Comparison of ENCODE assay signal across 27 cellular contexts in genomic region chr5:53403758-53404157, GRCh38.
DNase-seq lines count a peak whose midpoint lies in the region; ATAC-seq and TF ChIP-seq lines count a peak whose summit lies in the region.
"Had no signal": no experiment of that assay in that cellular context is flagged by ENCODE, and none has a peak within 500 bp of the region (broad histone marks: within the 10 kb centered on the region; RNA-seq: fewer than 3 reads in every experiment).

No MANE protein-coding gene starts in this region.

- peak overlapping the region; percentile 78 for H3K27ac Mint-ChIP-seq in HFFc6
- H3K27ac Mint-ChIP-seq: activated naive CD4-positive, alpha-beta T cell treated with anti-CD3 and anti-CD28 coated beads, Interleukin-2, amount 10 ng/mL, durations not matched to agents 7 days and 5 days; activated T-helper 17 cell treated with anti-CD3 and anti-CD28 coated beads, Interleukin-2, amount 50 U/mL, for 72 hours; GM23338; naive B cell had no signal

- H3K27me3 ChIP-seq in vagina = no peaks in the 10 kb centered on the region
- no peaks in the 10 kb centered on the region for H3K27me3 ChIP-seq in right lobe of liver
- H3K27me3 ChIP-seq: breast epithelium, foreskin keratinocyte, heart left ventricle, sigmoid colon had no signal

- H3K9me3 Mint-ChIP-seq in HFFc6 = peaks cover 9% of the 10 kb centered on the region
- H3K9me3 Mint-ChIP-seq: activated naive CD4-positive, alpha-beta T cell treated with anti-CD3 and anti-CD28 coated beads, Interleukin-2, amount 10 ng/mL, durations not matched to agents 7 days and 5 days; activated T-helper 17 cell treated with anti-CD3 and anti-CD28 coated beads, Interleukin-2, amount 50 U/mL, for 72 hours; GM23338 had no signal

- no peak overlapping the region for H3K4me3 ChIP-seq in foreskin fibroblast (ENCODE audit: low read depth in 1 of 2, low read length in 2 of 2)
- H3K4me3 ChIP-seq in vagina = no peak overlapping the region
- H3K4me3 ChIP-seq in right lobe of liver = no peak overlapping the region
- H3K4me3 ChIP-seq: breast epithelium, GM23338, heart left ventricle, sigmoid colon had no signal

- H3K27ac ChIP-seq in vagina (no peak overlapping the region), right lobe of liver (no peak overlapping the region)
- H3K27ac ChIP-seq: breast epithelium, foreskin keratinocyte, heart left ventricle, sigmoid colon, VCaP had no signal

- intact Hi-C loops in vagina (cut with DNase I) = no loop called here
- intact Hi-C loops in right lobe of liver (cut with DNase I) = no loop called here

- H3K9me3 ChIP-seq in vagina (no peaks in the 10 kb centered on the region), right lobe of liver (no peaks in the 10 kb centered on the region)
- H3K9me3 ChIP-seq: sigmoid colon had no signal

- peaks cover 84% of the 10 kb centered on the region for H3K4me1 Mint-ChIP-seq in HFFc6 (ENCODE audit: low read depth)
- H3K4me1 Mint-ChIP-seq: activated naive CD4-positive, alpha-beta T cell treated with anti-CD3 and anti-CD28 coated beads, Interleukin-2, amount 10 ng/mL, durations not matched to agents 7 days and 5 days; activated T-helper 17 cell treated with anti-CD3 and anti-CD28 coated beads, Interleukin-2, amount 50 U/mL, for 72 hours; GM23338; naive B cell had no signal

- H3K36me3 Mint-ChIP-seq in HFFc6 (ENCODE audit: low read depth) = peaks cover 17% of the 10 kb centered on the region
- H3K36me3 Mint-ChIP-seq: activated naive CD4-positive, alpha-beta T cell treated with anti-CD3 and anti-CD28 coated beads, Interleukin-2, amount 10 ng/mL, durations not matched to agents 7 days and 5 days; naive B cell had no signal

- peak; percentile 33 for DNase-seq in HFFc6
- peak; percentile 67 for DNase-seq in astrocyte of the hippocampus (ENCODE audit: low read depth, low spot score)
- peak; percentile 41 to 64 for DNase-seq in foreskin fibroblast
- DNase-seq in islet precursor cell = no peak
- no peak for DNase-seq in vagina (ENCODE audit: extremely low spot score in 2 of 2)
- DNase-seq in right lobe of liver = no peak
- DNase-seq: activated CD4-positive, alpha-beta T cell treated with anti-CD3 and anti-CD28 coated beads for 4 hours; activated naive CD4-positive, alpha-beta T cell treated with anti-CD3 and anti-CD28 coated beads, Interleukin-2, amount 10 ng/mL, durations not matched to agents 7 days and 5 days; DMS79; foreskin keratinocyte; heart left ventricle; kidney; left ventricle myocardium superior; naive B cell; NCI-H2029 treated with DMSO at 0.1 percent for 48 hours; NCI-H2227 treated with DMSO at 0.1 percent for 48 hours; NCI-H748 treated with DMSO at 0.1 percent for 48 hours; Right ventricle myocardium superior; sigmoid colon; stimulated activated CD4-positive, alpha-beta T cell treated with anti-CD3 and anti-CD28 coated beads, Interleukin-4, amount 100 ng/mL, for 4 hours; trophoblast cell had no signal

- H3K27me3 Mint-ChIP-seq in HFFc6 (ENCODE audit: insufficient read depth) = no peaks in the 10 kb centered on the region

- H3K4me1 ChIP-seq in vagina (no peaks in the 10 kb centered on the region), right lobe of liver (no peaks in the 10 kb centered on the region)
- H3K4me1 ChIP-seq: breast epithelium, sigmoid colon had no signal

- TF ChIP-seq POLR2A in vagina (IDR thresholded peaks at IDR 0.05) (no peak), right lobe of liver (IDR thresholded peaks at IDR 0.05) (no peak)

- TF ChIP-seq CTCF in HFFc6 (IDR thresholded peaks at IDR 0.05) = no peak
- no peak for TF ChIP-seq CTCF in foreskin fibroblast (IDR thresholded peaks at IDR 0.05; ENCODE audit: low read depth, low read length)
- TF ChIP-seq CTCF in vagina (IDR thresholded peaks at IDR 0.05) = no peak
- no peak for TF ChIP-seq CTCF in right lobe of liver (IDR thresholded peaks at IDR 0.05)

- ATAC-seq in HG02623 (IDR thresholded peaks at IDR 0.05; ENCODE audit: unreplicated experiment) (no peak), right lobe of liver (no peak)
- ATAC-seq: activated T-helper 17 cell treated with anti-CD3 and anti-CD28 coated beads, Interleukin-2, amount 50 U/mL, for 72 hours; foreskin keratinocyte; GM23338; heart left ventricle; left ventricle myocardium superior; Panc1 had no signal

- peak overlapping the region; percentile 27; the same call in 1 of the 2 replicates for H3K4me3 Mint-ChIP-seq in HFFc6
- H3K4me3 Mint-ChIP-seq: activated naive CD4-positive, alpha-beta T cell treated with anti-CD3 and anti-CD28 coated beads, Interleukin-2, amount 10 ng/mL, durations not matched to agents 7 days and 5 days; activated T-helper 17 cell treated with anti-CD3 and anti-CD28 coated beads, Interleukin-2, amount 50 U/mL, for 72 hours; GM23338; naive B cell had no signal

- WGBS in right lobe of liver (ENCODE audit: insufficient coverage, low coverage, low lambda C conversion rate, missing lambda C conversion rate) = 58% methylated on average over 2 of the region's 2 CpGs

- H3K36me3 ChIP-seq in vagina = no peaks in the 10 kb centered on the region
- no peaks in the 10 kb centered on the region for H3K36me3 ChIP-seq in right lobe of liver
- H3K36me3 ChIP-seq: breast epithelium, heart left ventricle, sigmoid colon had no signal

Comparison
In these comparisons a context has a peak if more than half of its experiments do, and no peak if none do; other contexts are left out.
1. DNase-seq: peak in HFFc6 (single experiment), astrocyte of the hippocampus (single experiment) and foreskin fibroblast (2 of 2); none in islet precursor cell (single experiment), vagina (0 of 2) and right lobe of liver (0 of 3).